In genomic region chr13:100987993-100988392, GRCh38 we compare ENCODE assay signal across 12 cellular contexts.
DNase-seq lines count a peak whose midpoint lies in the region; ATAC-seq and TF ChIP-seq lines count a peak whose summit lies in the region.
"Had no signal": no experiment of that assay in that cellular context is flagged by ENCODE, and none has a peak within 500 bp of the region (broad histone marks: within the 10 kb centered on the region; RNA-seq: fewer than 3 reads in every experiment).

No MANE protein-coding gene starts in this region.

- H3K27ac Mint-ChIP-seq in activated T-helper 17 cell treated with anti-CD3 and anti-CD28 coated beads, Interleukin-2, amount 50 U/mL, for 72 hours = no peak overlapping the region

- TF ChIP-seq CTCF in fibroblast of mammary gland (conservative IDR thresholded peaks at IDR 0.05; ENCODE audit: control insufficient read depth, insufficient read depth, low read depth, low read length) = peak; percentile 43

- peak; percentile 1 for DNase-seq in GM04504 (ENCODE audit: low read depth)
- DNase-seq in NCI-H748 treated with DMSO at 0.1 percent for 48 hours (lab: John Stamatoyannopoulos, UW) = peak; percentile 4
- DNase-seq in fibroblast of mammary gland (ENCODE audit: low read depth) = peak; percentile 41
- DNase-seq in non-pigmented ciliary epithelial cell (ENCODE audit: low read depth) = peak; percentile 9
- DNase-seq in HuH-7 (ENCODE audit: low spot score) = no peak
- DNase-seq: activated CD8-positive, alpha-beta memory T cell treated with anti-CD3 and anti-CD28 coated beads, Interleukin-2, amount 50 U/mL, for 4 hours; colonic mucosa; NCI-H1048; SW 1271 had no signal

- no peak for ATAC-seq in HG03571 (IDR thresholded peaks at IDR 0.05; ENCODE audit: unreplicated experiment)
- ATAC-seq in HG03520 (IDR thresholded peaks at IDR 0.05; ENCODE audit: unreplicated experiment) = no peak
- ATAC-seq in activated T-helper 17 cell treated with anti-CD3 and anti-CD28 coated beads, Interleukin-2, amount 50 U/mL, for 72 hours (replicated peaks) = no peak

- H3K4me1 Mint-ChIP-seq in activated T-helper 17 cell treated with anti-CD3 and anti-CD28 coated beads, Interleukin-2, amount 50 U/mL, for 72 hours = no peaks in the 10 kb centered on the region

- H3K9me3 Mint-ChIP-seq in activated T-helper 17 cell treated with anti-CD3 and anti-CD28 coated beads, Interleukin-2, amount 50 U/mL, for 72 hours = peaks cover 9% of the 10 kb centered on the region

- H3K27me3 Mint-ChIP-seq in activated T-helper 17 cell treated with anti-CD3 and anti-CD28 coated beads, Interleukin-2, amount 50 U/mL, for 72 hours = peaks cover 14% of the 10 kb centered on the region

- H3K4me3 Mint-ChIP-seq in activated T-helper 17 cell treated with anti-CD3 and anti-CD28 coated beads, Interleukin-2, amount 50 U/mL, for 72 hours = no peak overlapping the region

- no peaks in the 10 kb centered on the region for H3K36me3 Mint-ChIP-seq in activated T-helper 17 cell treated with anti-CD3 and anti-CD28 coated beads, Interleukin-2, amount 50 U/mL, for 72 hours (ENCODE audit: low read depth)

- H3K4me3 ChIP-seq in fibroblast of mammary gland (ENCODE audit: control insufficient read depth, low read depth, low read length) = no peak overlapping the region
- H3K4me3 ChIP-seq: colonic mucosa had no signal
